1 cellular context compared by ENCODE assay signal in genomic region chr3:191412764-191413163, GRCh38.
TF ChIP-seq lines count a peak whose summit lies in the region.

No MANE protein-coding gene starts in this region.

TF ChIP-seq in HepG2, 621 proteins besides CTCF, POLR2A, EP300 and RAD21:
- no peak for TF ChIP-seq NPAS2 (CRISPR knock-in tag; IDR thresholded peaks at IDR 0.05; ENCODE audit: borderline replicate concordance)
- no peak for TF ChIP-seq ZNF121 (CRISPR knock-in tag; IDR thresholded peaks at IDR 0.05)
- no peak for TF ChIP-seq FOXO1 (CRISPR knock-in tag; IDR thresholded peaks at IDR 0.05)
- TF ChIP-seq SYNCRIP (IDR thresholded peaks at IDR 0.05; ENCODE audit: insufficient read depth, low read depth, low read length) = no peak
- no peak for TF ChIP-seq ZNF331 (CRISPR knock-in tag; IDR thresholded peaks at IDR 0.05)
- TF ChIP-seq MTA1 (CRISPR knock-in tag; IDR thresholded peaks at IDR 0.05; ENCODE audit: borderline replicate concordance) = no peak
- no peak for TF ChIP-seq CBX2 (IDR thresholded peaks at IDR 0.05; ENCODE audit: low read depth, low read length)
- TF ChIP-seq CBX2 (CRISPR knock-in tag; IDR thresholded peaks at IDR 0.05; ENCODE audit: low read depth) = no peak
- TF ChIP-seq RXRB (CRISPR knock-in tag; IDR thresholded peaks at IDR 0.05; ENCODE audit: borderline replicate concordance) = no peak
- TF ChIP-seq ZNF431 (CRISPR knock-in tag; IDR thresholded peaks at IDR 0.05; ENCODE audit: borderline replicate concordance, low read depth) = no peak
- TF ChIP-seq ZNF569 (CRISPR knock-in tag; IDR thresholded peaks at IDR 0.05; ENCODE audit: borderline replicate concordance) = no peak
- no peak for TF ChIP-seq THAP11 (CRISPR knock-in tag; IDR thresholded peaks at IDR 0.05)
- no peak for TF ChIP-seq NR0B2 (CRISPR knock-in tag; IDR thresholded peaks at IDR 0.05)
